In genomic region chr7:78363866-78364265, GRCh38 we compare ENCODE assay signal across 23 cellular contexts.
"Had no signal": no experiment of that assay in that cellular context is flagged by ENCODE, and none has a peak within 500 bp of the region (broad histone marks: within the 10 kb centered on the region; RNA-seq: fewer than 3 reads in every experiment).

No MANE protein-coding gene starts in this region.

- DNase-seq: activated CD4-positive, alpha-beta T cell treated with anti-CD3 and anti-CD28 coated beads, Interleukin-2, amount 50 U/mL, for 1 hour; activated CD8-positive, alpha-beta memory T cell treated with anti-CD3 and anti-CD28 coated beads, Interleukin-2, amount 50 U/mL, for 4 hours; activated effector memory CD4-positive, alpha-beta T cell treated with Interleukin-2 at 50 U/mL for 16 hours; activated naive CD4-positive, alpha-beta T cell treated with anti-CD3 and anti-CD28 coated beads, Interleukin-2, amount 10 ng/mL, durations not matched to agents 7 days and 5 days; activated naive CD8-positive, alpha-beta T cell treated with anti-CD3 and anti-CD28 coated beads, Interleukin-2, amount 50 U/mL, for 24 hours; activated T-cell treated with anti-CD3 and anti-CD28 coated beads, Interleukin-2, amount 50 U/mL, for 4 hours; anterior cingulate cortex; central memory CD4-positive, alpha-beta T cell; dorsolateral prefrontal cortex; foreskin melanocyte; hypothalamus; left lung; nucleus accumbens; posterior cingulate gyrus; sigmoid colon; stimulated activated naive CD4-positive, alpha-beta T cell treated with Interleukin-2 at 50 U/mL for 16 hours; T1000; transverse colon; uterus had no signal

- H3K4me3 ChIP-seq: dorsolateral prefrontal cortex, left lung, sigmoid colon, transverse colon, uterus had no signal

- H3K27me3 ChIP-seq: dorsolateral prefrontal cortex, left lung, sigmoid colon, transverse colon, uterus had no signal

- H3K36me3 Mint-ChIP-seq: activated naive CD4-positive, alpha-beta T cell treated with anti-CD3 and anti-CD28 coated beads, Interleukin-2, amount 10 ng/mL, durations not matched to agents 7 days and 5 days; natural killer cell treated with Interleukin-12 subunit alpha and Interleukin-12 subunit beta and Interleukin-15 and Interleukin-18, amount 100 ng/mL, for 72 hours had no signal

- H3K4me1 Mint-ChIP-seq: activated naive CD4-positive, alpha-beta T cell treated with anti-CD3 and anti-CD28 coated beads, Interleukin-2, amount 10 ng/mL, durations not matched to agents 7 days and 5 days; activated naive CD8-positive, alpha-beta T cell treated with anti-CD3 and anti-CD28 coated beads, Interleukin-2, amount 50 U/mL, for 24 hours; mesothelial cell of epicardium had no signal

- H3K4me3 Mint-ChIP-seq: activated naive CD4-positive, alpha-beta T cell treated with anti-CD3 and anti-CD28 coated beads, Interleukin-2, amount 10 ng/mL, durations not matched to agents 7 days and 5 days; activated naive CD8-positive, alpha-beta T cell treated with anti-CD3 and anti-CD28 coated beads, Interleukin-2, amount 50 U/mL, for 24 hours; activated T-cell treated with anti-CD3 and anti-CD28 coated beads, Interleukin-2, amount 50 U/mL, for 4 hours; brain; mesothelial cell of epicardium; natural killer cell treated with Interleukin-12 subunit alpha and Interleukin-12 subunit beta and Interleukin-15 and Interleukin-18, amount 100 ng/mL, for 72 hours had no signal

- H3K36me3 ChIP-seq: left lung, sigmoid colon, transverse colon, uterus had no signal

- H3K4me1 ChIP-seq: left lung, sigmoid colon, transverse colon, uterus had no signal

- H3K27me3 Mint-ChIP-seq: activated naive CD4-positive, alpha-beta T cell treated with anti-CD3 and anti-CD28 coated beads, Interleukin-2, amount 10 ng/mL, durations not matched to agents 7 days and 5 days; activated naive CD8-positive, alpha-beta T cell treated with anti-CD3 and anti-CD28 coated beads, Interleukin-2, amount 50 U/mL, for 24 hours; brain; natural killer cell treated with Interleukin-12 subunit alpha and Interleukin-12 subunit beta and Interleukin-15 and Interleukin-18, amount 100 ng/mL, for 72 hours had no signal

- H3K9me3 ChIP-seq: left lung, sigmoid colon, transverse colon, uterus had no signal

- H3K27ac ChIP-seq: dorsolateral prefrontal cortex, epithelial cell of prostate, left lung, sigmoid colon, transverse colon, uterus had no signal

- H3K9me3 Mint-ChIP-seq: activated naive CD4-positive, alpha-beta T cell treated with anti-CD3 and anti-CD28 coated beads, Interleukin-2, amount 10 ng/mL, durations not matched to agents 7 days and 5 days; activated T-cell treated with anti-CD3 and anti-CD28 coated beads, Interleukin-2, amount 50 U/mL, for 4 hours; brain; mesothelial cell of epicardium had no signal

- H3K27ac Mint-ChIP-seq: activated naive CD4-positive, alpha-beta T cell treated with anti-CD3 and anti-CD28 coated beads, Interleukin-2, amount 10 ng/mL, durations not matched to agents 7 days and 5 days; activated naive CD8-positive, alpha-beta T cell treated with anti-CD3 and anti-CD28 coated beads, Interleukin-2, amount 50 U/mL, for 24 hours; mesothelial cell of epicardium; natural killer cell treated with Interleukin-12 subunit alpha and Interleukin-12 subunit beta and Interleukin-15 and Interleukin-18, amount 100 ng/mL, for 72 hours had no signal
